ENCODE assay signal across 8 cellular contexts in the genomic region with DNA sequence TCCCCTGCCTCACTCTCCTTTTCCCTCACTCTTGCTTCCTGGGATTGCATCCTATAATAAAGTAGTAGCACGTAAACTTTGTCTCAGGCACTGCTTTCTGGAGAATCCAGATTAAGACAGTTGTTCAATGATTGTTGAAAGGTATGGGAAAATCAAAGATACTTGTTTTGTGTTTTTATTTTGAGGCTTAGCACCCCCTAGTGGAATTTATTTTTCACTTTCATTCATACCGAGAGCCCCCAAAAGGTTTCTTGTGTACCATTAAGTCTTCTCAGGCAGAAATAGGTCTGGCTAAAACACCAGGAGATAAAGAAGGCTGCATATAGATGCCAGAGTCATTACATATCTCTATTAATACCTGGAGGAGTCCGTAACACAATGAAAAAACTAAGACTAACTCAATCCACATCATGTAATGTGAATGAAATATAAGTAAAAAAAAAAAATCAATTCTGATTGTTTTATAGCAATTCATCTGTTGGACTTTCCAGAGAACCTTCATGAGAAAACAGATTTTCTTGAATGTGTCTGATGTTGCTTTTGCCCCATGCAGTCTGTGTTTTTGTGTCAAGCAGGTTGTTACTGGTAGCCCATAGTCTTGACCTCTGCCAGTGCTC.
DNase-seq lines count a peak whose midpoint lies in the region; ATAC-seq and TF ChIP-seq lines count a peak whose summit lies in the region.

No MANE protein-coding gene starts in this region.

- no peak for ATAC-seq in GM19455 (IDR thresholded peaks at IDR 0.05; ENCODE audit: unreplicated experiment)

- no peaks in the 10 kb centered on the region for H3K9me3 Mint-ChIP-seq in activated CD4-positive, alpha-beta T cell treated with anti-CD3 and anti-CD28 coated beads, Interleukin-2, amount 10 ng/mL, durations not matched to agents 7 days and 5 days

- CTCF ChIA-PET in activated CD4-positive, alpha-beta T cell treated with anti-CD3 and anti-CD28 coated beads, Interleukin-2, amount 10 ng/mL, durations not matched to agents 7 days and 5 days (lab: Charles Lee): no interaction called here

- POLR2A ChIA-PET in activated CD4-positive, alpha-beta T cell treated with anti-CD3 and anti-CD28 coated beads, Interleukin-2, amount 10 ng/mL, durations not matched to agents 7 days and 5 days (lab: Charles Lee): no interaction called here

- TF ChIP-seq CTCF in GM12872 (IDR thresholded peaks at IDR 0.05; ENCODE audit: insufficient read depth, low read depth, low read length): peak; percentile 39; the same call in 2 of the 3 replicates

- H3K27me3 Mint-ChIP-seq in activated CD4-positive, alpha-beta T cell treated with anti-CD3 and anti-CD28 coated beads, Interleukin-2, amount 10 ng/mL, durations not matched to agents 7 days and 5 days: no peaks in the 10 kb centered on the region

- DNase-seq in NCI-H2029 treated with DMSO at 0.1 percent for 48 hours (lab: John Stamatoyannopoulos, UW) (peak; percentile 13), dermis blood vessel endothelial cell (peak; percentile 67), pons (ENCODE audit: low spot score) (peak; percentile 33), germinal center (ENCODE audit: low spot score) (no peak), T1000 (lab: John Stamatoyannopoulos, UW) (no peak)
- DNase-seq in activated CD4-positive, alpha-beta T cell treated with anti-CD3 and anti-CD28 coated beads, Interleukin-2, amount 10 ng/mL, durations not matched to agents 7 days and 5 days: no peak

- no peaks in the 10 kb centered on the region for H3K36me3 Mint-ChIP-seq in activated CD4-positive, alpha-beta T cell treated with anti-CD3 and anti-CD28 coated beads, Interleukin-2, amount 10 ng/mL, durations not matched to agents 7 days and 5 days (ENCODE audit: low read depth)

- no peak overlapping the region for H3K4me3 Mint-ChIP-seq in activated CD4-positive, alpha-beta T cell treated with anti-CD3 and anti-CD28 coated beads, Interleukin-2, amount 10 ng/mL, durations not matched to agents 7 days and 5 days

- no peak overlapping the region for H3K27ac Mint-ChIP-seq in activated CD4-positive, alpha-beta T cell treated with anti-CD3 and anti-CD28 coated beads, Interleukin-2, amount 10 ng/mL, durations not matched to agents 7 days and 5 days

- H3K4me1 Mint-ChIP-seq in activated CD4-positive, alpha-beta T cell treated with anti-CD3 and anti-CD28 coated beads, Interleukin-2, amount 10 ng/mL, durations not matched to agents 7 days and 5 days: no peaks in the 10 kb centered on the region

Comparison
In these comparisons a context has a peak if more than half of its experiments do, and no peak if none do; other contexts are left out.
1. DNase-seq: peak in NCI-H2029 treated with DMSO at 0.1 percent for 48 hours (single experiment), dermis blood vessel endothelial cell (single experiment) and pons (single experiment); none in germinal center (single experiment), activated CD4-positive, alpha-beta T cell treated with anti-CD3 and anti-CD28 coated beads, Interleukin-2, amount 10 ng/mL, durations not matched to agents 7 days and 5 days (single experiment) and T1000 (single experiment).